Comparison of ENCODE assay signal across 19 cellular contexts in genomic region chr14:93986972-93987371, GRCh38. TPM values are rescaled to one million over a fixed set of nuclear protein-coding genes. Genes with fewer than 3 reads are reported as not detected.
DNase-seq lines count a peak whose midpoint lies in the region; ATAC-seq and TF ChIP-seq lines count a peak whose summit lies in the region.
"Had no signal": no experiment of that assay in that cellular context is flagged by ENCODE, and none has a peak within 500 bp of the region (broad histone marks: within the 10 kb centered on the region; RNA-seq: fewer than 3 reads in every experiment).

No MANE protein-coding gene starts in this region.

- H3K4me1 Mint-ChIP-seq in CD8-positive, alpha-beta memory T cell, result no peaks in the 10 kb centered on the region

- peaks cover 21% of the 10 kb centered on the region for H3K4me1 ChIP-seq in NT2/D1 (ENCODE audit: insufficient read depth, insufficient read length)
- no peaks in the 10 kb centered on the region for H3K4me1 ChIP-seq in CD8-positive, alpha-beta memory T cell (ENCODE audit: insufficient read depth, low read length)
- peaks cover 0 to 20% (median 3%) of the 10 kb centered on the region in 4 donors for H3K4me1 ChIP-seq in stomach
- H3K4me1 ChIP-seq: prostate gland had no signal

- H3K36me3 ChIP-seq in NT2/D1 (ENCODE audit: insufficient read depth, insufficient read length, low read length) (no peaks in the 10 kb centered on the region), stomach (no peaks in the 10 kb centered on the region)
- H3K36me3 ChIP-seq in CD8-positive, alpha-beta memory T cell (ENCODE audit: insufficient read depth, low read length), result no peaks in the 10 kb centered on the region
- H3K36me3 ChIP-seq: prostate gland, transverse colon had no signal

- intact Hi-C loops in stomach (cut with DNase I; ENCODE audit: low total_unique reads), result no loop called here

- no peaks in the 10 kb centered on the region for H3K9me3 Mint-ChIP-seq in CD8-positive, alpha-beta memory T cell
- H3K9me3 Mint-ChIP-seq: activated naive CD4-positive, alpha-beta T cell treated with anti-CD3 and anti-CD28 coated beads, Interleukin-2, amount 10 ng/mL, durations not matched to agents 7 days and 5 days; IgD-negative memory B cell had no signal

- H3K36me3 Mint-ChIP-seq in CD8-positive, alpha-beta memory T cell, result no peaks in the 10 kb centered on the region
- H3K36me3 Mint-ChIP-seq: activated naive CD4-positive, alpha-beta T cell treated with anti-CD3 and anti-CD28 coated beads, Interleukin-2, amount 10 ng/mL, durations not matched to agents 7 days and 5 days; IgD-negative memory B cell had no signal

- no peak overlapping the region for H3K4me3 Mint-ChIP-seq in CD8-positive, alpha-beta memory T cell
- H3K4me3 Mint-ChIP-seq: activated naive CD4-positive, alpha-beta T cell treated with anti-CD3 and anti-CD28 coated beads, Interleukin-2, amount 10 ng/mL, durations not matched to agents 7 days and 5 days; IgD-negative memory B cell had no signal

- peaks cover 0 to 4% of the 10 kb centered on the region in 2 donors for H3K27me3 Mint-ChIP-seq in CD8-positive, alpha-beta memory T cell

- 73 to 80% (median 77%) methylated on average over 9 of the region's 9 CpGs for WGBS in stomach, 5 donors

- no peak for ATAC-seq in GM18498 (IDR thresholded peaks at IDR 0.05; ENCODE audit: unreplicated experiment)
- ATAC-seq: mucosa of descending colon had no signal

- CTCF ChIA-PET in CD8-positive, alpha-beta memory T cell (lab: Charles Lee), result interaction anchor here (1.2 to 33.9 kb wide), 3 partner anchors 14 to 44 kb away, joined by 5 to 945 read pairs (median 5); no protein-coding TSS in a partner anchor

- no peak overlapping the region for H3K27ac ChIP-seq in CD8-positive, alpha-beta memory T cell (ENCODE audit: low read depth, low read length)
- peak overlapping the region in 1 of 5 donors; percentile 22 for H3K27ac ChIP-seq in stomach
- H3K27ac ChIP-seq: prostate gland, transverse colon had no signal

- peak; percentile 58 for DNase-seq in COLO668 (lab: John Stamatoyannopoulos, UW; ENCODE audit: unreplicated experiment)
- DNase-seq in NT2/D1 (ENCODE audit: low read depth, low spot score), result no peak
- DNase-seq in left kidney (ENCODE audit: low read depth, low spot score), result peak; percentile 88
- no peak for DNase-seq in CD8-positive, alpha-beta memory T cell
- no peak for DNase-seq in stomach
- DNase-seq: activated CD4-positive, CD25-positive, alpha-beta regulatory T cell; activated CD8-positive, alpha-beta memory T cell treated with anti-CD3 and anti-CD28 coated beads, Interleukin-2, amount 50 U/mL, for 4 hours; activated naive CD4-positive, alpha-beta T cell treated with anti-CD3 and anti-CD28 coated beads, Interleukin-2, amount 10 ng/mL, durations not matched to agents 7 days and 5 days; caudate nucleus; islet precursor cell; mucosa of descending colon; NCI-H1105 treated with DMSO at 0.1 percent for 48 hours; NCI-H510A; stimulated activated CD4-positive, alpha-beta T cell treated with anti-CD3 and anti-CD28 coated beads, Interleukin-2, amount 100 ng/mL, for 24 hours; stimulated activated CD8-positive, alpha-beta memory T cell treated with anti-CD3 and anti-CD28 coated beads, Interleukin-4, amount 100 ng/mL, for 48 hours; transverse colon had no signal

- TF ChIP-seq CTCF in stomach (IDR thresholded peaks at IDR 0.05), result no peak

- H3K9me3 ChIP-seq in NT2/D1 (ENCODE audit: insufficient read depth, low read length) (no peaks in the 10 kb centered on the region), stomach (no peaks in the 10 kb centered on the region)
- H3K9me3 ChIP-seq in CD8-positive, alpha-beta memory T cell (ENCODE audit: low read length), result no peaks in the 10 kb centered on the region
- H3K9me3 ChIP-seq: mucosa of descending colon, prostate gland, transverse colon had no signal

- no peaks in the 10 kb centered on the region for H3K27me3 ChIP-seq in NT2/D1 (ENCODE audit: insufficient read depth, insufficient read length)
- H3K27me3 ChIP-seq in CD8-positive, alpha-beta memory T cell (ENCODE audit: insufficient read depth, low read length, poor library complexity, severe bottlenecking), result no peaks in the 10 kb centered on the region
- H3K27me3 ChIP-seq in stomach, result no peaks in the 10 kb centered on the region
- H3K27me3 ChIP-seq: transverse colon had no signal

- H3K4me3 ChIP-seq in NT2/D1 (ENCODE audit: insufficient read length, low read depth) (no peak overlapping the region), stomach (no peak overlapping the region)
- H3K4me3 ChIP-seq in CD8-positive, alpha-beta memory T cell (ENCODE audit: low read length), result no peak overlapping the region
- H3K4me3 ChIP-seq: mucosa of descending colon, prostate gland, transverse colon had no signal

- POLR2A ChIA-PET in CD8-positive, alpha-beta memory T cell (lab: Charles Lee), result no interaction called here

- TF ChIP-seq POLR2A in stomach (IDR thresholded peaks at IDR 0.05), result no peak

- TF ChIP-seq EP300 in stomach (IDR thresholded peaks at IDR 0.05), result no peak

- peak overlapping the region in 1 of 8 donors; percentile 68 for H3K27ac Mint-ChIP-seq in CD8-positive, alpha-beta memory T cell
- H3K27ac Mint-ChIP-seq: activated naive CD4-positive, alpha-beta T cell treated with anti-CD3 and anti-CD28 coated beads, Interleukin-2, amount 10 ng/mL, durations not matched to agents 7 days and 5 days; IgD-negative memory B cell had no signal

- H3K9ac ChIP-seq in NT2/D1 (ENCODE audit: insufficient read length, low read depth), result peak overlapping the region; percentile 61

RNA-seq across cellular contexts. Expression of gene CCDC197, which starts 10.1 kb away (rescaled TPM):
- total RNA-seq in CD8-positive, alpha-beta memory T cell, result not detected
- polyA plus RNA-seq in CD8-positive, alpha-beta memory T cell, result not detected
- not detected for total RNA-seq in stomach
- polyA plus RNA-seq in stomach, result not detected
- total RNA-seq: mucosa of descending colon, prostate gland, transverse colon had no signal
- polyA plus RNA-seq: IgD-negative memory B cell had no signal

RNA-seq across cellular contexts. Expression of gene ASB2, which starts 10.6 kb away (rescaled TPM):
- total RNA-seq in CD8-positive, alpha-beta memory T cell, result 10 to 100 TPM; 93.5 to 98.0 TPM
- polyA plus RNA-seq in CD8-positive, alpha-beta memory T cell, result 4.8 TPM
- 100 to 1,000 TPM in 1 of 5 donors, 10 to 100 TPM in 3, 1 to 10 TPM in 1; 9.6 to 199 (median 34.8) TPM for total RNA-seq in stomach
- polyA plus RNA-seq in stomach, result 10 to 100 TPM in 1 of 3 donors, 1 to 10 TPM in 2; 2.0 to 17.1 (median 2.2) TPM

RNA-seq across cellular contexts. Expression of gene OTUB2, which starts 39.2 kb away (rescaled TPM):
- 1 to 10 TPM; 1.1 to 1.8 TPM for total RNA-seq in CD8-positive, alpha-beta memory T cell
- polyA plus RNA-seq in CD8-positive, alpha-beta memory T cell, result 0.12 TPM
- total RNA-seq in stomach, result 1 to 10 TPM in 1 of 5 donors, under 1 TPM in 2, not detected in 2; 0.45 to 4.1 (median 0.92) TPM
- polyA plus RNA-seq in stomach, result under 1 TPM; 0.46 to 0.75 (median 0.50) TPM

RNA-seq across cellular contexts. Expression of gene FAM181A, which starts 59.8 kb away (rescaled TPM):
- total RNA-seq in CD8-positive, alpha-beta memory T cell, result not detected
- polyA plus RNA-seq in CD8-positive, alpha-beta memory T cell, result not detected
- not detected for total RNA-seq in stomach
- polyA plus RNA-seq in stomach, result not detected
- total RNA-seq: mucosa of descending colon, transverse colon had no signal
- polyA plus RNA-seq: IgD-negative memory B cell had no signal

Comparison
In these comparisons a context has a peak if more than half of its experiments do, and no peak if none do; other contexts are left out.
1. DNase-seq: peak in COLO668 (single experiment) and left kidney (single experiment); none in NT2/D1 (single experiment), CD8-positive, alpha-beta memory T cell (0 of 5) and stomach (single experiment).